Comparison of ENCODE assay signal across 9 cellular contexts in the genomic region with DNA sequence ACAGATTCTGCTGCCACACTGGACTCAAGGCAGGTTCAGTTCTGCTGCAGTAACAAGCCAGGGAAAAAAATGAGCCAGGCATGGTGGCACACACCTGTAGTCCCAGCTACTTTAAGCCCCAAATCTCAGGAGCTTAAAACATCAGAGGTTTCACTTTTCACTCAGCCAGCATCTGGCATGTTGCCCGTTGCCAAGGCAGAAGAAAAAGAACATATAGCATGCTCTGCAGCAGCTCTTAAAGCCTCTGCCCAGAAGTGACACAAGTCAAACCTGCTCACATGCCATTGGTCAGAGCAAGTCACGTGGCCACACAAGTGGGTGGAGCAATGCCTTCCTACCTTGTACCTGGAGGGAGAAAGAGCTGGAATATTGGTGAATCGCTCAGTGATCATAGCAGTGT. TPM values are rescaled to one million over a fixed set of nuclear protein-coding genes. Genes with fewer than 3 reads are reported as not detected.
DNase-seq lines count a peak whose midpoint lies in the region; ATAC-seq and TF ChIP-seq lines count a peak whose summit lies in the region.
"Had no signal": no experiment of that assay in that cellular context is flagged by ENCODE, and none has a peak within 500 bp of the region (broad histone marks: within the 10 kb centered on the region; RNA-seq: fewer than 3 reads in every experiment).

No MANE protein-coding gene starts in this region.

- TF ChIP-seq POLR2A in testis (IDR thresholded peaks at IDR 0.05): no peak

- H3K9ac ChIP-seq in ES-I3 (ENCODE audit: low read depth, low read length) (0 out of 2 replicates have a peak overlapping the region, but pooled peaks have one; percentile 12), mucosa of rectum (ENCODE audit: low read depth in 1 of 2, low read length in 2 of 2) (peak overlapping the region in 1 of 2 donors; percentile 47)

- WGBS in testis, 2 donors: 53 to 62% methylated on average over 3 of the region's 3 CpGs

- no peaks in the 10 kb centered on the region for H3K27me3 ChIP-seq in effector memory CD4-positive, alpha-beta T cell (replicated peaks; ENCODE audit: control insufficient read depth, insufficient read depth, low read length, poor library complexity, severe bottlenecking)
- H3K27me3 ChIP-seq in mucosa of rectum (ENCODE audit: control insufficient read depth in 2 of 2, insufficient read depth in 2 of 2, low read length in 2 of 2): no peaks in the 10 kb centered on the region
- H3K27me3 ChIP-seq in testis: no peaks in the 10 kb centered on the region
- H3K27me3 ChIP-seq: SJSA1 had no signal

- peak overlapping the region; percentile 23 for H3K4me3 ChIP-seq in effector memory CD4-positive, alpha-beta T cell (ENCODE audit: insufficient read depth, low read depth, low read length, poor library complexity, severe bottlenecking)
- H3K4me3 ChIP-seq in mucosa of rectum (ENCODE audit: low read length in 2 of 2) (no peak overlapping the region), testis (no peak overlapping the region)
- H3K4me3 ChIP-seq: SJSA1 had no signal

- H3K4me1 ChIP-seq in ES-I3 (ENCODE audit: insufficient read depth, low read length) (peaks cover 9% of the 10 kb centered on the region; the same call in 1 of the 2 replicates), mucosa of rectum (ENCODE audit: control insufficient read depth in 2 of 2, insufficient read depth in 2 of 2, low read length in 2 of 2) (peaks cover 11 to 14% of the 10 kb centered on the region in 2 donors), testis (peaks cover 13% of the 10 kb centered on the region)
- peaks cover 57% of the 10 kb centered on the region for H3K4me1 ChIP-seq in effector memory CD4-positive, alpha-beta T cell (ENCODE audit: control insufficient read depth, insufficient read depth, low read length, poor library complexity, severe bottlenecking)

- H3K9me3 ChIP-seq in ES-I3 (ENCODE audit: control insufficient read depth, insufficient read depth, low read length): no peaks in the 10 kb centered on the region
- H3K9me3 ChIP-seq in effector memory CD4-positive, alpha-beta T cell (ENCODE audit: control insufficient read depth, low read length): no peaks in the 10 kb centered on the region
- H3K9me3 ChIP-seq in mucosa of rectum (ENCODE audit: control insufficient read depth in 2 of 2, low read length in 2 of 2): no peaks in the 10 kb centered on the region
- H3K9me3 ChIP-seq in testis: no peaks in the 10 kb centered on the region
- H3K9me3 ChIP-seq: SJSA1 had no signal

- H3K27ac ChIP-seq in effector memory CD4-positive, alpha-beta T cell (ENCODE audit: insufficient read depth, low read length, poor library complexity, severe bottlenecking): peak overlapping the region; percentile 100
- H3K27ac ChIP-seq in mucosa of rectum (ENCODE audit: low read depth in 2 of 2, low read length in 2 of 2) (peak overlapping the region; percentile 28 to 35), testis (no peak overlapping the region)
- H3K27ac ChIP-seq: SJSA1 had no signal

- peak; percentile 91 to 96 for DNase-seq in NCI-H524 (lab: John Stamatoyannopoulos, UW)
- peak; percentile 75 to 76 for DNase-seq in activated CD8-positive, alpha-beta memory T cell treated with anti-CD3 and anti-CD28 coated beads for 1 hour (ENCODE audit: extremely low read depth in 1 of 2, low read depth in 1 of 2)
- peak; percentile 74 to 87 (median 82) for DNase-seq in effector memory CD4-positive, alpha-beta T cell
- DNase-seq in testis: peak; percentile 48

- TF ChIP-seq CTCF in testis (IDR thresholded peaks at IDR 0.05): no peak

- peak; percentile 42 for ATAC-seq in HG03066 (IDR thresholded peaks at IDR 0.05; ENCODE audit: low read depth, unreplicated experiment)
- ATAC-seq in GM21390 (IDR thresholded peaks at IDR 0.05; ENCODE audit: unreplicated experiment): no peak

- intact Hi-C loops in testis (cut with DNase I; ENCODE audit: low total_unique reads): no loop called here

- H3K36me3 ChIP-seq in ES-I3 (ENCODE audit: insufficient read depth, low read length): no peaks in the 10 kb centered on the region
- no peaks in the 10 kb centered on the region for H3K36me3 ChIP-seq in effector memory CD4-positive, alpha-beta T cell (ENCODE audit: control insufficient read depth, insufficient read depth, low read length)
- H3K36me3 ChIP-seq in mucosa of rectum (ENCODE audit: control insufficient read depth in 2 of 2, insufficient read depth in 2 of 2, low read length in 2 of 2): no peaks in the 10 kb centered on the region
- H3K36me3 ChIP-seq in testis (ENCODE audit: low read depth, missing control alignments): no peaks in the 10 kb centered on the region
- H3K36me3 ChIP-seq: SJSA1 had no signal

RNA-seq across cellular contexts. Expression of a gene that starts 14.7 kb away (rescaled TPM):
- 10 to 100 TPM in 1 of 2 donors, 1 to 10 TPM in 1; 8.7 to 14.6 TPM for total RNA-seq in testis
- polyA plus RNA-seq in testis (ENCODE audit: insufficient read depth, low read depth, low replicate concordance): 21.2 TPM

RNA-seq across cellular contexts. Expression of a gene that starts 52.6 kb away (rescaled TPM):
- total RNA-seq in testis: 100 to 1,000 TPM; 218 to 295 TPM
- polyA plus RNA-seq in testis (ENCODE audit: insufficient read depth, low read depth, low replicate concordance): 323 TPM

Comparison
In these comparisons a context has a peak if more than half of its experiments do, and no peak if none do; other contexts are left out.
1. H3K27ac ChIP-seq: peak in effector memory CD4-positive, alpha-beta T cell (single experiment) and mucosa of rectum (2 of 2); none in testis (0 of 2).
2. Peak in every context shown above with its lines, with median percentiles within 50 percentile points of each other: DNase-seq.